ENCODE assay signal across 1 cellular context in the genomic region with DNA sequence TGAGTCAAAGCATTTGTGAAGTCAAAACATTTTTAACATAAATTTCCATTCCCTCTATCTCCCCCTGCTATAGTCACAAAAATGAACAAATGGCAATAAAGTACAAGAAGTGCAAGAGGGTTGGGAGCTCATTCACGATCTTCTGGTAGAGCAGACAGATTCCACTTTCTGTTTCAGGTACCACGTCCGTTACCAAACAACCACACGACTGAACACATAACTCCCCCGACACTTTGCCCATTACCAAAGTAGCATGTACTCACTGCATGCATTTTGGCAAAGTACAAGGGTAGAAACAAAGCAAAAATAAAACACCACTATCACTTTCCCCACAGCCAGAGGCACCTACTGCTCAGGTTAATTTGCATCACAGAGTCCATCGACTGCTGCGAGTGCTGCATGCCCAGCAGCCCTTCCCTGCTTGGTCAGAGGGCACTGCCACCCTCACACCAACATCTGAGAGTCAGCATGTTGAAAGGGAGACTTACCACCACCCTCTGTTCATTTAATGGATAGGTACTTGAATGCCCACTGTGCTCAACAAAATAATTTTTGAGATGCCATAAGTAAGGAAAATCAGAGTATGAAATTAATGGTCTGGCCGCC.
TF ChIP-seq lines count a peak whose summit lies in the region.

No MANE protein-coding gene starts in this region.

TF ChIP-seq in H1, 55 proteins besides CTCF, POLR2A, EP300 and RAD21:
- TF ChIP-seq ZNF274 (IDR thresholded peaks at IDR 0.05; ENCODE audit: borderline replicate concordance, extremely low read depth, low read length): no peak
- no peak for TF ChIP-seq TBP (IDR thresholded peaks at IDR 0.05; ENCODE audit: low read depth, low read length)
- no peak for TF ChIP-seq SIN3A (conservative IDR thresholded peaks at IDR 0.05 in 1 of 2, IDR thresholded peaks at IDR 0.05 in 1 of 2; ENCODE audit: low read depth in 1 of 2, low read length in 2 of 2)
- no peak for TF ChIP-seq SP2 (IDR thresholded peaks at IDR 0.05; ENCODE audit: low read length)
- TF ChIP-seq RXRA (IDR thresholded peaks at IDR 0.05; ENCODE audit: insufficient read depth, low read depth, low read length): no peak
- TF ChIP-seq CTBP2 (IDR thresholded peaks at IDR 0.05; ENCODE audit: borderline replicate concordance, insufficient read depth, insufficient read length, low read length): no peak
- TF ChIP-seq TCF12 (IDR thresholded peaks at IDR 0.05; ENCODE audit: low read depth, low read length): no peak
- TF ChIP-seq YY1 (IDR thresholded peaks at IDR 0.05; ENCODE audit: low read depth, low read length): no peak
- TF ChIP-seq CHD1 (IDR thresholded peaks at IDR 0.05; ENCODE audit: low read depth, low read length): no peak
- TF ChIP-seq GTF2F1 (IDR thresholded peaks at IDR 0.05; ENCODE audit: borderline replicate concordance, low read depth, low read length): no peak
- TF ChIP-seq JUND (IDR thresholded peaks at IDR 0.05; ENCODE audit: low read length): no peak
- TF ChIP-seq TAF7 (optimal IDR thresholded peaks at IDR 0.05; ENCODE audit: borderline replicate concordance, low read depth, low read length): no peak
- TF ChIP-seq CBX5 (IDR thresholded peaks at IDR 0.05; ENCODE audit: low read depth, low read length): no peak
- TF ChIP-seq SIX5 (IDR thresholded peaks at IDR 0.05; ENCODE audit: low read depth, low read length): no peak
- no peak for TF ChIP-seq CEBPB (IDR thresholded peaks at IDR 0.05; ENCODE audit: low read depth, low read length)
- no peak for TF ChIP-seq TAF1 (IDR thresholded peaks at IDR 0.05; ENCODE audit: low read depth, low read length)
- TF ChIP-seq EGR1 (IDR thresholded peaks at IDR 0.05; ENCODE audit: borderline replicate concordance, low read depth, low read length): no peak
- no peak for TF ChIP-seq POLR2AphosphoS5 (IDR thresholded peaks at IDR 0.05; ENCODE audit: low read depth, low read length)
- TF ChIP-seq FOSL1 (IDR thresholded peaks at IDR 0.05; ENCODE audit: insufficient read depth, low read depth, low read length): no peak
